Comparison of ENCODE assay signal across 8 cellular contexts in the genomic region with DNA sequence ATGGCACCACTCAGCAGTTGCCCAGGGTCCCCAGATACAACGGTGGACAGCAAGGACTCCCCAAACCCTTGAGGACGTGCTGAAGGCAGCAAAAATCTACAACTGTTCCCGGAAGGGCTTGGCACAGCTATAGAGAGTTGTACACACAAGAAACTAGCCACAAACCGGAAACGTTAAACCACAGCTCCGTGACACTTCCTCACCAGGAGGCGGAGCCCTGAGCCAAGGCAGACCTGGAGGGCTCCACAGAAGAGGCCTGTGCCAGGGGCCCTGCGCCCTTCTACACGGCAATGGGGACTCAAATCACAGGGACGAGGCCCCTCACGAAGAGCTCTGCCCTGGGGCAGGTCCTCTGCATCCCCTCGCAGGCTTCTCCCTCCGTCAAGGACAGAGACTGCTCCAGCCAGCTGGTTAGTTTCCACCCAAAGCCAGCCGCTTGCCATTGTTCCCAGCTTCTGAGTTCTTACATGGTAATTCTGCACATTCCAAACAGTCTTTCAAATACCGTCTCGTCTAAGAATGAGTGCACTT.
DNase-seq lines count a peak whose midpoint lies in the region; ATAC-seq and TF ChIP-seq lines count a peak whose summit lies in the region.

No MANE protein-coding gene starts in this region.

- H3K9me3 ChIP-seq in smooth muscle cell (replicated peaks; ENCODE audit: low read depth), result no peaks in the 10 kb centered on the region

- H3K4me2 ChIP-seq in smooth muscle cell, result peak overlapping the region; percentile 62

- WGBS in smooth muscle cell (ENCODE audit: low lambda C conversion rate), result 34% methylated on average over 16 of the region's 16 CpGs

- no peak overlapping the region for H3K9ac ChIP-seq in smooth muscle cell (ENCODE audit: low read depth)

- H3K4me1 ChIP-seq in smooth muscle cell (ENCODE audit: low read depth), result peaks cover 25% of the 10 kb centered on the region

- no peak overlapping the region for H2AFZ ChIP-seq in smooth muscle cell (ENCODE audit: low read depth)

- no peaks in the 10 kb centered on the region for H3F3A ChIP-seq in smooth muscle cell (ENCODE audit: low read depth)

- H3K4me3 ChIP-seq in smooth muscle cell, result no peak overlapping the region

- no peaks in the 10 kb centered on the region for H3K36me3 ChIP-seq in smooth muscle cell (ENCODE audit: low read depth)

- intact Hi-C loops in head of caudate nucleus (cut with DNase I), result no loop called here

- H3K27ac ChIP-seq in smooth muscle cell (ENCODE audit: low read depth), result peak overlapping the region; percentile 60

- ATAC-seq in GM18867 (IDR thresholded peaks at IDR 0.05; ENCODE audit: unreplicated experiment), result peak; percentile 92
- ATAC-seq in HG03064 (IDR thresholded peaks at IDR 0.05; ENCODE audit: low read depth, unreplicated experiment), result peak; percentile 91

- TF ChIP-seq CTCF in smooth muscle cell (IDR thresholded peaks at IDR 0.05; ENCODE audit: borderline replicate concordance, insufficient read depth, poor library complexity, severe bottlenecking), result peak; percentile 8

- peaks cover 12% of the 10 kb centered on the region for H4K20me1 ChIP-seq in smooth muscle cell (ENCODE audit: low read depth)

- peak; percentile 95 for DNase-seq in SIG-M5 treated with dmso at 0.1 percent for 504 hours (lab: John Stamatoyannopoulos, UW; ENCODE audit: unreplicated experiment)
- DNase-seq in activated gamma-delta T cell (lab: John Stamatoyannopoulos, UW), result peak; percentile 35
- peak in 28 of 42 donors; percentile 28 to 76 (median 55) for DNase-seq in head of caudate nucleus
- no peak for DNase-seq in smooth muscle cell (lab: John Stamatoyannopoulos, UW; ENCODE audit: unreplicated experiment)
- DNase-seq in NCI-H187 (lab: John Stamatoyannopoulos, UW), result no peak
- DNase-seq in GOT3 (lab: John Stamatoyannopoulos, UW), result no peak

- H3K79me2 ChIP-seq in smooth muscle cell (ENCODE audit: low read depth), result peaks cover 44% of the 10 kb centered on the region

- H3K27me3 ChIP-seq in smooth muscle cell (ENCODE audit: low read depth), result no peaks in the 10 kb centered on the region

Comparison
In these comparisons a context has a peak if more than half of its experiments do, and no peak if none do; other contexts are left out.
1. DNase-seq: peak in SIG-M5 treated with dmso at 0.1 percent for 504 hours (single experiment), activated gamma-delta T cell (single experiment) and head of caudate nucleus (28 of 42); none in smooth muscle cell (single experiment), NCI-H187 (0 of 2) and GOT3 (single experiment).